8 cellular contexts compared by ENCODE assay signal in the genomic region with DNA sequence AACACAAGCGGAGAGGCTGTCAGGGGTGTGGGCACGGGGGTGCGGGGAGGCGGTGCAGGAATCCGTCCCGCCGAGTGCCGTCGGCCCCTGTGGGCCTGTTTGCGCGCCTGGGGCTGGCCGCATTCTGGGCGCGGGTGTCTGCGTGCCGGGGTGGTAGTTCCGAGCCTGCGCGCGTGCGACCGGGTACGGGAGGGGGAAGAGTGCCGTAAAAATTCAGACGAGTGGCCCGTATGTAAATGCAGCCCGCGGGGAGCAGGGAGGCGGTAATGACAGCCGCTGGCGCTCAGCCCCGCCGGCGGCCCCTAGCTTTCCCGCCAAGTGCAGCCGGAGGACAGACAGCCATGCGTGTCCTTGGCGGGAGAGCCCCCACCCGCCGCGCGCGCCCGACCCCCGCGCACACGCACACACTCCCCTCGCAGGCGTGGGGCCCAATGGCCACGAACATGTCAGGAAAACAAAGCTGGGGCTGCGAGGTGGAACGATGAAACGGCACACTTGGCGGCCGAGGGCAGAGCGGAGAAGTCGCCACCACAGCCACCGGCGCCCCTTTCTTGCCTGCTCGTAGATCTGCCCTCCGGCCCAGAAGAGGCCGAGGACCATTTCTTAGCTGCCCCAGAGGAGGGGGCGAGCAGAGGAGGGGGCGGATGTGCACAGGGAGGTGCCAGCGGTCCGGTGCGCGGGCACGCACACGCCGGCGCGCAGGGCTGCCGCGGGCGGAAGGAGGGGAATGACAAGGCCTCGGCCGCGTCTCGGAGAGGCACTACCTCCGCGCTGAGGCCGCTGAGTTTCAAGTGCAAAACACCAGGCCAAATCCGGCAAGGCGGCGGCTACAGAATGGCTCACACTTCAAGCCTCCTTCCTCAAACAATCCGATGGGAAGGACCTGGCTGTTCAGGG.
DNase-seq lines count a peak whose midpoint lies in the region; ATAC-seq and TF ChIP-seq lines count a peak whose summit lies in the region.

No MANE protein-coding gene starts in this region.

- H3K4ac ChIP-seq in mesendoderm (ENCODE audit: low read depth, low read length) = no peak overlapping the region

- no peak overlapping the region for H2BK120ac ChIP-seq in mesendoderm (ENCODE audit: low read depth, low read length)

- H3K4me3 Mint-ChIP-seq in type B pancreatic cell = peak overlapping the region; percentile 87

- H3K79me2 ChIP-seq in mesendoderm (ENCODE audit: control insufficient read depth, insufficient read depth, low read length) = no peaks in the 10 kb centered on the region

- no peaks in the 10 kb centered on the region for H3K79me1 ChIP-seq in mesendoderm (ENCODE audit: low read length)

- DNase-seq in DMS 273 treated with DMSO at 0.1 percent for 48 hours (lab: John Stamatoyannopoulos, UW) (peak; percentile 79), OCI-M2 (lab: John Stamatoyannopoulos, UW; ENCODE audit: unreplicated experiment) (peak; percentile 38), cerebellar cortex (ENCODE audit: low spot score) (peak; percentile 84), mesendoderm (peak; percentile 85), type B pancreatic cell (ENCODE audit: extremely low spot score, unreplicated experiment) (no peak), HuH-7 (ENCODE audit: low spot score) (no peak)

- peaks cover 48% of the 10 kb centered on the region for H3K27me3 ChIP-seq in mesendoderm (ENCODE audit: insufficient read depth, low read length, poor library complexity)

- peak; percentile 56 for ATAC-seq in GM19351 (IDR thresholded peaks at IDR 0.05; ENCODE audit: unreplicated experiment)
- ATAC-seq in HG03432 (IDR thresholded peaks at IDR 0.05; ENCODE audit: unreplicated experiment) = peak; percentile 82

- H4K8ac ChIP-seq in mesendoderm (ENCODE audit: low read depth, low read length) = no peak overlapping the region

- no peak overlapping the region for H3K23ac ChIP-seq in mesendoderm (ENCODE audit: low read length)

- H2BK15ac ChIP-seq in mesendoderm (replicated peaks; ENCODE audit: low read depth) = no peak overlapping the region

- H2BK5ac ChIP-seq in mesendoderm (ENCODE audit: low read length) = no peak overlapping the region

- peaks cover 98% of the 10 kb centered on the region for H3K27me3 Mint-ChIP-seq in type B pancreatic cell

- peak overlapping the region; percentile 14 for H3K9ac ChIP-seq in mesendoderm (ENCODE audit: low read length)

- TF ChIP-seq CTCF in type B pancreatic cell (conservative IDR thresholded peaks at IDR 0.05) = no peak

- H3K18ac ChIP-seq in mesendoderm (ENCODE audit: low read length) = no peak overlapping the region

- H3K56ac ChIP-seq in mesendoderm (ENCODE audit: low read length) = peak overlapping the region; percentile 69

- no peaks in the 10 kb centered on the region for H3K9me3 Mint-ChIP-seq in type B pancreatic cell

- no peak overlapping the region for H4K5ac ChIP-seq in mesendoderm (ENCODE audit: low read length)

- peak overlapping the region; percentile 66 for H3K27ac Mint-ChIP-seq in type B pancreatic cell

- WGBS in mesendoderm (ENCODE audit: extremely low coverage, insufficient coverage, low lambda C conversion rate) = no CpG with 5 or more reads among the region's 87 CpGs

- no peak overlapping the region for H2AK5ac ChIP-seq in mesendoderm (ENCODE audit: low read length)

- peak overlapping the region; percentile 57 for H3K4me2 ChIP-seq in mesendoderm (ENCODE audit: low read length)

- H3K36me3 Mint-ChIP-seq in type B pancreatic cell = no peaks in the 10 kb centered on the region

- no peak overlapping the region for H3K27ac ChIP-seq in mesendoderm (ENCODE audit: low read depth, low read length)

- no peaks in the 10 kb centered on the region for H3K36me3 ChIP-seq in mesendoderm (ENCODE audit: control insufficient read depth, insufficient read depth, low read length)

- peaks cover 11% of the 10 kb centered on the region for H3K4me1 Mint-ChIP-seq in type B pancreatic cell (ENCODE audit: unreplicated experiment)

- H3K4me1 ChIP-seq in mesendoderm (ENCODE audit: control insufficient read depth, low read depth, low read length) = peaks cover 2% of the 10 kb centered on the region

- peak overlapping the region; percentile 0 for H3K4me3 ChIP-seq in mesendoderm (ENCODE audit: low read length)

Comparison
In these comparisons a context has a peak if more than half of its experiments do, and no peak if none do; other contexts are left out.
1. DNase-seq: peak in DMS 273 treated with DMSO at 0.1 percent for 48 hours (single experiment), OCI-M2 (single experiment), cerebellar cortex (single experiment) and mesendoderm (single experiment); none in type B pancreatic cell (single experiment) and HuH-7 (single experiment).